In the genomic region with DNA sequence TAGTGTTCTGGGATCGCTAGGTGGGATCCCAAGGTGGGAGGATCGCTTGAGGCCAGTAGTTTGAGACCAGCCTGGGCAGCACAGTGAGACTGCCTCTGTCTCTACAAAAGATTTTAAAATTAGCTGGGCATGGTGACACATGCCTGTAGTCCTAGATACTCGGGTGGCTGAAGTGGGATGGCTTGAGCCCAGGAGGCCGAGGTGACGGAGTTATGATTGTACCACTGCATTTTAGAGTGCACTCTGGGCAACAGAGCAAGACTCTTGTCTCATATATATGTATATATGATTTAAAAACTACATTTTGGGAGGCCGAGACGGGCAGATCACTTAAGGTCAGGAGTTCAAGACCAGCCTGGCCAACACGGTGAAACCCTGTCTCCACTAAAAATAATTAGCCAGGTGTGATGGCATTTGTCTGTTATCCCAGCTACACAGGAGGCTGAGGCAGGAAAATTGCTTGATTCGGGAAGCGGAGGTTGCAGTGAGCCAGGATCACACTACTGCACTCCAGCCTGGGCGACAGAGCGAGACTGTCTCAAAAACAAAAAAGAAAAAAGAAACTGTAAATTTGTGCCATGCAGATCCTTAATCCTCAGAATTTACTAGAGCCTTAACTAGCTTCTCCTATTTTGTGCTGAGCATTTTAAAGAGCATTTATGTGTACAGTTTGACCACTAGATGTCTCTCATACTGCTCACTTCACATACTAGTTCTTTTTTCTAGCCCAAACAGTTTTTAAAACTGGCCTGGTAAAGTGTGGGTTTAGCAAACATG, we compare ENCODE assay signal across 8 cellular contexts.
DNase-seq lines count a peak whose midpoint lies in the region; ATAC-seq and TF ChIP-seq lines count a peak whose summit lies in the region.

No MANE protein-coding gene starts in this region.

- 88 to 91% methylated on average over 12 of the region's 12 CpGs for WGBS in lung, 2 donors

- H3K9me3 ChIP-seq in OCI-LY3 (ENCODE audit: insufficient read depth, low read length) (no peaks in the 10 kb centered on the region), lung (ENCODE audit: control insufficient read depth in 2 of 2, insufficient read depth in 1 of 2, low read length in 1 of 2) (no peaks in the 10 kb centered on the region)

- TF ChIP-seq CTCF in 22Rv1 (IDR thresholded peaks at IDR 0.05) (peak; percentile 89), GM12874 (IDR thresholded peaks at IDR 0.05; ENCODE audit: insufficient read depth, low read depth, low read length) (peak; percentile 55), OCI-LY3 (IDR thresholded peaks at IDR 0.05; ENCODE audit: low read depth, low read length) (peak; percentile 78), lung (IDR thresholded peaks at IDR 0.05; ENCODE audit: control extremely low read depth, extremely low read depth) (peak; percentile 42)

- no peak overlapping the region for H3K9ac ChIP-seq in OCI-LY3 (ENCODE audit: low read length)

- H3K27me3 ChIP-seq in OCI-LY3 (ENCODE audit: low read depth, low read length) (no peaks in the 10 kb centered on the region), lung (ENCODE audit: control insufficient read depth, insufficient read depth) (no peaks in the 10 kb centered on the region)

- no peaks in the 10 kb centered on the region for H4K20me1 ChIP-seq in OCI-LY3 (ENCODE audit: insufficient read depth, low read length)

- no peak overlapping the region for H3K4me3 ChIP-seq in OCI-LY3 (ENCODE audit: low read length)
- no peak overlapping the region for H3K4me3 ChIP-seq in lung

- H2AFZ ChIP-seq in OCI-LY3 (ENCODE audit: low read depth, low read length) = no peak overlapping the region

- H3K27ac ChIP-seq in 22Rv1 (no peak overlapping the region), OCI-LY3 (ENCODE audit: low read length) (no peak overlapping the region), lung (ENCODE audit: low read depth in 1 of 2, low read length in 1 of 2) (no peak overlapping the region)

- DNase-seq in dermis microvascular lymphatic vessel endothelial cell (ENCODE audit: low read depth in 2 of 2) (peak; percentile 63 to 68), lung (ENCODE audit: low spot score) (no peak)

- ATAC-seq in HG03565 (IDR thresholded peaks at IDR 0.05; ENCODE audit: unreplicated experiment) (peak; percentile 61), lung (ENCODE audit: insufficient read depth, low FRiP score) (peak; percentile 72), HG02678 (IDR thresholded peaks at IDR 0.05; ENCODE audit: unreplicated experiment) (no peak), HG03097 (IDR thresholded peaks at IDR 0.05; ENCODE audit: low FRiP score, unreplicated experiment) (no peak)

- H3K79me2 ChIP-seq in OCI-LY3 (ENCODE audit: low read length) = no peaks in the 10 kb centered on the region

- H3K36me3 ChIP-seq in OCI-LY3 (replicated peaks; ENCODE audit: low read depth, low read length) (peaks cover 6% of the 10 kb centered on the region), lung (ENCODE audit: control insufficient read depth in 2 of 2, insufficient read depth in 2 of 2, low read length in 2 of 2) (peaks cover 1 to 2% of the 10 kb centered on the region in 2 donors)

- no peak overlapping the region for H3K4me2 ChIP-seq in OCI-LY3 (ENCODE audit: low read length)

- H3K4me1 ChIP-seq in OCI-LY3 (ENCODE audit: low read length) = 0 out of 2 replicates have a peak, but pooled peaks cover 3% of the 10 kb centered on the region
- no peaks in the 10 kb centered on the region for H3K4me1 ChIP-seq in lung (ENCODE audit: control insufficient read depth in 2 of 2, insufficient read depth in 2 of 2, low read length in 2 of 2)

Comparison
In these comparisons a context has a peak if more than half of its experiments do, and no peak if none do; other contexts are left out.
1. ATAC-seq: peak in HG03565 (single experiment) and lung (single experiment); none in HG02678 (single experiment) and HG03097 (single experiment).
2. Peak in every context shown above with its lines, with median percentiles within 50 percentile points of each other: CTCF ChIP-seq.